8 cellular contexts compared by ENCODE assay signal in genomic region chr10:14605231-14605925, GRCh38.
DNase-seq lines count a peak whose midpoint lies in the region; ATAC-seq and TF ChIP-seq lines count a peak whose summit lies in the region.

No MANE protein-coding gene starts in this region.

- no peak for TF ChIP-seq CTCF in WI38 (IDR thresholded peaks at IDR 0.05; ENCODE audit: low read depth, low read length)

- H3K27ac ChIP-seq in skin epidermis, result peak overlapping the region in 11 of 21 experiments; percentile 29 to 88 (median 80)

- peak; percentile 34 for DNase-seq in AG20443 (ENCODE audit: low spot score)
- peak; percentile 69 for DNase-seq in fibroblast of peridontal ligament (ENCODE audit: extremely low read depth)
- DNase-seq in germinal center (ENCODE audit: low spot score), result no peak
- DNase-seq in activated CD4-positive, CD25-positive, alpha-beta regulatory T cell treated with anti-CD3 and anti-CD28 coated beads, Interleukin-2, amount 50 U/mL, for 72 hours, result no peak

- H3K4me3 ChIP-seq in WI38 (ENCODE audit: low read depth, low read length) (peak overlapping the region; percentile 65), skin epidermis (peak overlapping the region in 6 of 7 experiments; percentile 42 to 63 (median 55))

- ATAC-seq in GM18867 (IDR thresholded peaks at IDR 0.05; ENCODE audit: unreplicated experiment) (peak; percentile 42), HG03196 (IDR thresholded peaks at IDR 0.05; ENCODE audit: unreplicated experiment) (peak; percentile 28)

Comparison
In these comparisons a context has a peak if more than half of its experiments do, and no peak if none do; other contexts are left out.
1. DNase-seq: peak in AG20443 (single experiment) and fibroblast of peridontal ligament (single experiment); none in germinal center (single experiment) and activated CD4-positive, CD25-positive, alpha-beta regulatory T cell treated with anti-CD3 and anti-CD28 coated beads, Interleukin-2, amount 50 U/mL, for 72 hours (single experiment).